ENCODE assay signal across 27 cellular contexts in genomic region chr20:57809149-57809548, GRCh38.
"Had no signal": no experiment of that assay in that cellular context is flagged by ENCODE, and none has a peak within 500 bp of the region (broad histone marks: within the 10 kb centered on the region; RNA-seq: fewer than 3 reads in every experiment).

No MANE protein-coding gene starts in this region.

- H3K4me3 ChIP-seq: ascending aorta, esophagus muscularis mucosa, gastrocnemius medialis had no signal

- H3K9me3 ChIP-seq: ascending aorta, esophagus muscularis mucosa, gastrocnemius medialis had no signal

- H3K27me3 Mint-ChIP-seq: activated CD4-positive, alpha-beta T cell treated with anti-CD3 and anti-CD28 coated beads, Interleukin-2, amount 10 ng/mL, durations not matched to agents 7 days and 5 days; activated naive CD8-positive, alpha-beta T cell treated with anti-CD3 and anti-CD28 coated beads, Interleukin-2, amount 10 ng/mL, durations not matched to agents 7 days and 5 days had no signal

- H3K27ac ChIP-seq: ascending aorta, brain microvascular endothelial cell, esophagus muscularis mucosa, foreskin keratinocyte, gastrocnemius medialis had no signal

- DNase-seq: activated CD4-positive, alpha-beta memory T cell treated with anti-CD3 and anti-CD28 coated beads, Interleukin-2, amount 10 ng/mL, durations not matched to agents 7 days and 5 days; activated CD4-positive, alpha-beta T cell treated with anti-CD3 and anti-CD28 coated beads for 1 hour; activated CD4-positive, alpha-beta T cell treated with anti-CD3 and anti-CD28 coated beads for 4 hours; activated CD4-positive, alpha-beta T cell treated with anti-CD3 and anti-CD28 coated beads, Interleukin-2, amount 10 ng/mL, durations not matched to agents 7 days and 5 days; activated CD4-positive, alpha-beta T cell treated with anti-CD3 and anti-CD28 coated beads, Interleukin-2, amount 50 U/mL, for 4 hours; activated CD4-positive, CD25-positive, alpha-beta regulatory T cell; activated CD8-positive, alpha-beta memory T cell treated with anti-CD3 and anti-CD28 coated beads, Interleukin-2, amount 50 U/mL, for 48 hours; activated gamma-delta T cell; activated naive CD4-positive, alpha-beta T cell; activated naive CD4-positive, alpha-beta T cell treated with anti-CD3 and anti-CD28 coated beads, Interleukin-2, amount 10 ng/mL, durations not matched to agents 7 days and 5 days; activated naive CD8-positive, alpha-beta T cell treated with anti-CD3 and anti-CD28 coated beads, Interleukin-2, amount 10 ng/mL, durations not matched to agents 7 days and 5 days; activated T-cell treated with anti-CD3 and anti-CD28 coated beads for 4 hours; activated T-cell treated with anti-CD3 and anti-CD28 coated beads, Interleukin-2, amount 50 U/mL, for 24 hours; activated T-cell treated with anti-CD3 and anti-CD28 coated beads, Interleukin-2, amount 50 U/mL, for 72 hours; brain microvascular endothelial cell; cortex of kidney; dermis blood vessel endothelial cell; effector CD4-positive, alpha-beta T cell; effector memory CD8-positive, alpha-beta T cell; erythroblast; T-helper 2 cell had no signal

- H3K27ac Mint-ChIP-seq: activated CD4-positive, alpha-beta memory T cell treated with anti-CD3 and anti-CD28 coated beads, Interleukin-2, amount 10 ng/mL, durations not matched to agents 7 days and 5 days; activated CD4-positive, alpha-beta T cell treated with anti-CD3 and anti-CD28 coated beads, Interleukin-2, amount 10 ng/mL, durations not matched to agents 7 days and 5 days; activated naive CD4-positive, alpha-beta T cell treated with anti-CD3 and anti-CD28 coated beads, Interleukin-2, amount 10 ng/mL, durations not matched to agents 7 days and 5 days; activated naive CD4-positive, alpha-beta T cell treated with anti-CD3 and anti-CD28 coated beads, Interleukin-2, amount 50 U/mL, for 72 hours; activated naive CD8-positive, alpha-beta T cell treated with anti-CD3 and anti-CD28 coated beads, Interleukin-2, amount 10 ng/mL, durations not matched to agents 7 days and 5 days; activated T-cell treated with anti-CD3 and anti-CD28 coated beads, Interleukin-2, amount 50 U/mL, for 24 hours; activated T-cell treated with anti-CD3 and anti-CD28 coated beads, Interleukin-2, amount 50 U/mL, for 72 hours; effector memory CD8-positive, alpha-beta T cell had no signal

- H3K36me3 Mint-ChIP-seq: activated naive CD4-positive, alpha-beta T cell treated with anti-CD3 and anti-CD28 coated beads, Interleukin-2, amount 10 ng/mL, durations not matched to agents 7 days and 5 days; activated naive CD4-positive, alpha-beta T cell treated with anti-CD3 and anti-CD28 coated beads, Interleukin-2, amount 50 U/mL, for 72 hours; activated naive CD8-positive, alpha-beta T cell treated with anti-CD3 and anti-CD28 coated beads, Interleukin-2, amount 10 ng/mL, durations not matched to agents 7 days and 5 days had no signal

- H3K4me1 ChIP-seq: ascending aorta had no signal

- H3K36me3 ChIP-seq: ascending aorta, brain microvascular endothelial cell, esophagus muscularis mucosa, gastrocnemius medialis had no signal

- H3K9me3 Mint-ChIP-seq: activated CD4-positive, alpha-beta memory T cell treated with anti-CD3 and anti-CD28 coated beads, Interleukin-2, amount 10 ng/mL, durations not matched to agents 7 days and 5 days; activated CD4-positive, alpha-beta T cell treated with anti-CD3 and anti-CD28 coated beads, Interleukin-2, amount 10 ng/mL, durations not matched to agents 7 days and 5 days; activated naive CD4-positive, alpha-beta T cell treated with anti-CD3 and anti-CD28 coated beads, Interleukin-2, amount 10 ng/mL, durations not matched to agents 7 days and 5 days; activated naive CD4-positive, alpha-beta T cell treated with anti-CD3 and anti-CD28 coated beads, Interleukin-2, amount 50 U/mL, for 72 hours; activated naive CD8-positive, alpha-beta T cell treated with anti-CD3 and anti-CD28 coated beads, Interleukin-2, amount 10 ng/mL, durations not matched to agents 7 days and 5 days; activated T-cell treated with anti-CD3 and anti-CD28 coated beads, Interleukin-2, amount 50 U/mL, for 24 hours; activated T-cell treated with anti-CD3 and anti-CD28 coated beads, Interleukin-2, amount 50 U/mL, for 72 hours; central memory CD8-positive, alpha-beta T cell; effector memory CD8-positive, alpha-beta T cell had no signal

- H3K4me1 Mint-ChIP-seq: activated CD4-positive, alpha-beta memory T cell treated with anti-CD3 and anti-CD28 coated beads, Interleukin-2, amount 10 ng/mL, durations not matched to agents 7 days and 5 days; activated CD4-positive, alpha-beta T cell treated with anti-CD3 and anti-CD28 coated beads, Interleukin-2, amount 10 ng/mL, durations not matched to agents 7 days and 5 days; activated naive CD4-positive, alpha-beta T cell treated with anti-CD3 and anti-CD28 coated beads, Interleukin-2, amount 10 ng/mL, durations not matched to agents 7 days and 5 days; activated naive CD8-positive, alpha-beta T cell treated with anti-CD3 and anti-CD28 coated beads, Interleukin-2, amount 10 ng/mL, durations not matched to agents 7 days and 5 days; central memory CD8-positive, alpha-beta T cell had no signal

- H3K4me3 Mint-ChIP-seq: activated CD4-positive, alpha-beta memory T cell treated with anti-CD3 and anti-CD28 coated beads, Interleukin-2, amount 10 ng/mL, durations not matched to agents 7 days and 5 days; activated CD4-positive, alpha-beta T cell treated with anti-CD3 and anti-CD28 coated beads, Interleukin-2, amount 10 ng/mL, durations not matched to agents 7 days and 5 days; activated naive CD4-positive, alpha-beta T cell treated with anti-CD3 and anti-CD28 coated beads, Interleukin-2, amount 10 ng/mL, durations not matched to agents 7 days and 5 days; activated naive CD8-positive, alpha-beta T cell treated with anti-CD3 and anti-CD28 coated beads, Interleukin-2, amount 10 ng/mL, durations not matched to agents 7 days and 5 days; activated T-cell treated with anti-CD3 and anti-CD28 coated beads, Interleukin-2, amount 50 U/mL, for 24 hours; activated T-cell treated with anti-CD3 and anti-CD28 coated beads, Interleukin-2, amount 50 U/mL, for 72 hours; central memory CD8-positive, alpha-beta T cell; effector memory CD8-positive, alpha-beta T cell had no signal
